ENCODE assay signal across 1 cellular context in genomic region chr12:53675701-53676607, GRCh38.
TF ChIP-seq lines count a peak whose summit lies in the region.

Gene ATP5MC2, minus strand, starts transcription at chr12:53676083. Its CDS starts 3,469 bp downstream, at chr12:53672614.

TF ChIP-seq in K562, 482 proteins besides CTCF, POLR2A, EP300 and RAD21 (continued from another document and continues in another):
- TF ChIP-seq SAFB2 (IDR thresholded peaks at IDR 0.05; ENCODE audit: borderline replicate concordance, low read depth, low read length, severe bottlenecking) = no peak
- TF ChIP-seq ARID4B (CRISPR knock-in tag; IDR thresholded peaks at IDR 0.05) = peak; percentile 82
- TF ChIP-seq FOXJ3 (CRISPR knock-in tag; IDR thresholded peaks at IDR 0.05) = no peak
- no peak; the same call in 1 of the 2 replicates for TF ChIP-seq TAL1 (IDR thresholded peaks at IDR 0.05)
- no peak for TF ChIP-seq HMG20A (CRISPR knock-in tag; conservative IDR thresholded peaks at IDR 0.05)
- peak; percentile 33; the same call in 1 of the 2 replicates for TF ChIP-seq ZNF239 (CRISPR knock-in tag; IDR thresholded peaks at IDR 0.05)
- TF ChIP-seq MAFF (IDR thresholded peaks at IDR 0.05; ENCODE audit: low read length) = no peak
- TF ChIP-seq NUFIP1 (IDR thresholded peaks at IDR 0.05; ENCODE audit: partially characterized antibody) = no peak
- no peak for TF ChIP-seq YBX1 (IDR thresholded peaks at IDR 0.05)
- no peak for TF ChIP-seq KHSRP (IDR thresholded peaks at IDR 0.05)
- peak; percentile 86 for TF ChIP-seq E2F4 (CRISPR knock-in tag; IDR thresholded peaks at IDR 0.05; ENCODE audit: low read depth)
- TF ChIP-seq PTBP1 (IDR thresholded peaks at IDR 0.05; ENCODE audit: low read depth, low read length) = no peak
- no peak for TF ChIP-seq KAT8 (IDR thresholded peaks at IDR 0.05; ENCODE audit: low read depth)
- peak; percentile 40 for TF ChIP-seq FOSL1 (tag; conservative IDR thresholded peaks at IDR 0.05)
- TF ChIP-seq NBN (IDR thresholded peaks at IDR 0.05; ENCODE audit: low read depth) = peak; percentile 95
- TF ChIP-seq MAZ (CRISPR knock-in tag; conservative IDR thresholded peaks at IDR 0.05 in 1 of 2, IDR thresholded peaks at IDR 0.05 in 1 of 2) = peak; percentile 86 to 87
- TF ChIP-seq ZFP30 (CRISPR knock-in tag; IDR thresholded peaks at IDR 0.05; ENCODE audit: borderline replicate concordance) = peak; percentile 7; the same call in 1 of the 2 replicates
- TF ChIP-seq ZNF449 (CRISPR knock-in tag; IDR thresholded peaks at IDR 0.05) = no peak
- no peak for TF ChIP-seq ZNF318 (IDR thresholded peaks at IDR 0.05; ENCODE audit: borderline replicate concordance in 1 of 2, low read depth in 1 of 2)
- no peak for TF ChIP-seq HNRNPUL1 (IDR thresholded peaks at IDR 0.05; ENCODE audit: low read length)
- peak in 1 of 2 experiments; percentile 8; a peak in 1 of 4 replicates for TF ChIP-seq TEAD1 (CRISPR knock-in tag; IDR thresholded peaks at IDR 0.05)
- TF ChIP-seq SREBF2 (CRISPR knock-in tag; IDR thresholded peaks at IDR 0.05) = no peak
- no peak for TF ChIP-seq CLOCK (CRISPR knock-in tag; IDR thresholded peaks at IDR 0.05; ENCODE audit: borderline replicate concordance)
- TF ChIP-seq MLX (CRISPR knock-in tag; conservative IDR thresholded peaks at IDR 0.05) = no peak
- peak; percentile 88 for TF ChIP-seq ZNF12 (CRISPR knock-in tag; IDR thresholded peaks at IDR 0.05)
- TF ChIP-seq ZBED1 (IDR thresholded peaks at IDR 0.05) = peak; percentile 60; the same call in 1 of the 2 replicates
- TF ChIP-seq CGGBP1 (CRISPR knock-in tag; IDR thresholded peaks at IDR 0.05) = no peak
- TF ChIP-seq ZNF134 (CRISPR knock-in tag; conservative IDR thresholded peaks at IDR 0.05) = 0 out of 2 replicates have a peak, but pooled peaks have one; percentile 20
- TF ChIP-seq MEF2D (tag; conservative IDR thresholded peaks at IDR 0.05; ENCODE audit: low read depth) = no peak
- peak; percentile 91 for TF ChIP-seq CTBP1 (IDR thresholded peaks at IDR 0.05; ENCODE audit: borderline replicate concordance)
- no peak for TF ChIP-seq E4F1 (CRISPR knock-in tag; IDR thresholded peaks at IDR 0.05; ENCODE audit: borderline replicate concordance)
- TF ChIP-seq PBX2 (CRISPR knock-in tag; IDR thresholded peaks at IDR 0.05; ENCODE audit: low read depth) = no peak
- no peak for TF ChIP-seq PBX2 (tag; conservative IDR thresholded peaks at IDR 0.05; ENCODE audit: low read depth)
